In the genomic region with DNA sequence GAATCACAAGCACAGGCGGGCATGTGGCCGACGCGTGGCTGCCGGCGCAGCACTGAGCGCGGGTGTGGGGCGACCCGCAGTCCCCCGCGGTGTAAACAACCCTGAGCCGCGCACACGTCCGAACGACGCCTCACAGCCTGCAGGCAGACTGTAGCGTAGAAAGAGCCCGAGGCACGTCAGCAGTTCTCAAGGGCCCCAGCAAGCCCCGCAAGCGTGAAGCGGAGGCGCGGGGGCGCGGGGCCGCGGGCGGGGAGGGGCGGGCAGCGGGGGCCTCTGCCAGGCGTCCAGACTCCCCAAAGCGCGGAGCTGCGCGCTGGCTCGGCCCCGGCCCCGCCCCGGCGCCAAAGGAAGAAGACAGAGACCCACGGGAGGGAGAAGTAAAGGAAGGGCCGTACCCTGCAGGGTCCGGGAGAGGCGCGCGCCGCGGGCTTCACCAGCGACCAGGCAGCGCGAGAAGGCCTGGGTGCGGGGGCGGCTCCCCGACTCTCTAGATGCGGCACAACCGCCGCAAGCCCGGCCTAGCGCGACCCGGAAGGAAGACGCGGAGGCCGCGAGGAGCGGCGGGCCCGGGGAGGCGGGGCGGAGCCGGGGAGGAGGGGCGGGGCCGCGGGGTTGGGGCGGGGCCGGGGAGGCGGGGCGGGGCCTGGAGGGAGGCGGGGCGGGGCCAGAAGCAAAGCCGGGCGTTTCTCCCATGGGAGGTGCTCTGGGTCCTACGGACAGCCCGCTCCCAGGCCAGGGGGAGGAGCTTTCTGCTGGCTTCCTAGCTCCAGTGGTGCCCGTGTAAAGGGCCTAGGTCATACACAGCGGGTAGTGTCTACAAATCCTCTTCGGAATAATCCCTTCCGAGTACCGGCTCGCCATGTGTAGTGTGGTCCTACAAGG, we compare ENCODE assay signal across 1 cellular context.
TF ChIP-seq lines count a peak whose summit lies in the region.

A gene (minus strand): TSS at position 536 of the 882 bp plus-strand sequence. CDS start 20,958 bp downstream, outside the sequence.

TF ChIP-seq in SK-N-SH treated with all-trans-retinoic acid at 6 μM for 48 hours, 23 proteins besides CTCF, POLR2A, EP300 and RAD21 (continued from another document):
- TF ChIP-seq, protein P1, sequence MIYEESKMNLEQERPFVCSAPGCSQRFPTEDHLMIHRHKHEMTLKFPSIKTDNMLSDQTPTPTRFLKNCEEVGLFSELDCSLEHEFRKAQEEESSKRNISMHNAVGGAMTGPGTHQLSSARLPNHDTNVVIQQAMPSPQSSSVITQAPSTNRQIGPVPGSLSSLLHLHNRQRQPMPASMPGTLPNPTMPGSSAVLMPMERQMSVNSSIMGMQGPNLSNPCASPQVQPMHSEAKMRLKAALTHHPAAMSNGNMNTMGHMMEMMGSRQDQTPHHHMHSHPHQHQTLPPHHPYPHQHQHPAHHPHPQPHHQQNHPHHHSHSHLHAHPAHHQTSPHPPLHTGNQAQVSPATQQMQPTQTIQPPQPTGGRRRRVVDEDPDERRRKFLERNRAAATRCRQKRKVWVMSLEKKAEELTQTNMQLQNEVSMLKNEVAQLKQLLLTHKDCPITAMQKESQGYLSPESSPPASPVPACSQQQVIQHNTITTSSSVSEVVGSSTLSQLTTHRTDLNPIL (CRISPR knock-in tag; IDR thresholded peaks at IDR 0.05; ENCODE audit: low read depth): no peak
- no peak for TF ChIP-seq RARB (CRISPR knock-in tag; IDR thresholded peaks at IDR 0.05)
- no peak for TF ChIP-seq TCF4 (CRISPR knock-in tag; IDR thresholded peaks at IDR 0.05; ENCODE audit: borderline replicate concordance)
- no peak for TF ChIP-seq ZFP30 (CRISPR knock-in tag; IDR thresholded peaks at IDR 0.05)
- no peak for TF ChIP-seq ZNF70 (CRISPR knock-in tag; IDR thresholded peaks at IDR 0.05)
